ENCODE assay signal across 20 cellular contexts in genomic region chr6:108200631-108201030, GRCh38. TPM values are rescaled to one million over a fixed set of nuclear protein-coding genes. Genes with fewer than 3 reads are reported as not detected.
DNase-seq lines count a peak whose midpoint lies in the region; ATAC-seq, FAIRE-seq and TF ChIP-seq lines count a peak whose summit lies in the region.
"Had no signal": no experiment of that assay in that cellular context is flagged by ENCODE, and none has a peak within 500 bp of the region (broad histone marks: within the 10 kb centered on the region; RNA-seq: fewer than 3 reads in every experiment).

No MANE protein-coding gene starts in this region.

- no peak for TF ChIP-seq POLR2A in HepG2 (IDR thresholded peaks at IDR 0.05; ENCODE audit: insufficient read depth in 1 of 2, low read depth in 2 of 2, low read length in 2 of 2)

- peaks cover 49% of the 10 kb centered on the region for H3K4me1 ChIP-seq in HepG2 (ENCODE audit: insufficient read depth, low read length)
- H3K4me1 ChIP-seq in SK-N-SH (ENCODE audit: control insufficient read depth in 1 of 2, insufficient read depth in 2 of 2, low read depth in 1 of 2, low read length in 1 of 2) = no peaks in the 10 kb centered on the region

- H3K9me3 Mint-ChIP-seq in Calu3 (ENCODE audit: low read depth, unreplicated experiment) = no peaks in the 10 kb centered on the region

- no peak overlapping the region for H3K4me3 Mint-ChIP-seq in Calu3 (ENCODE audit: low read depth, unreplicated experiment)
- H3K4me3 Mint-ChIP-seq: activated CD8-positive, alpha-beta T cell treated with anti-CD3 and anti-CD28 coated beads, Interleukin-2, amount 10 ng/mL, durations not matched to agents 7 days and 5 days had no signal

- 6% methylated on average over 7 of the region's 7 CpGs for WGBS in HepG2 (ENCODE audit: low lambda C conversion rate)
- 93% methylated on average over 7 of the region's 7 CpGs for WGBS in SK-N-SH (ENCODE audit: low lambda C conversion rate)

- H3K9me3 ChIP-seq in HepG2 (ENCODE audit: low read length) (no peaks in the 10 kb centered on the region), SK-N-SH (no peaks in the 10 kb centered on the region)
- H3K9me3 ChIP-seq: BLaER1 had no signal

- H3K36me3 Mint-ChIP-seq in Calu3 (ENCODE audit: insufficient read depth, unreplicated experiment) = peaks cover 11% of the 10 kb centered on the region

- no peak for TF ChIP-seq EP300 in HepG2 (IDR thresholded peaks at IDR 0.05; ENCODE audit: low read depth in 2 of 2, low read length in 2 of 2)
- no peak for TF ChIP-seq EP300 in HepG2 (CRISPR knock-in tag; IDR thresholded peaks at IDR 0.05; ENCODE audit: borderline replicate concordance)
- TF ChIP-seq EP300 in SK-N-SH (IDR thresholded peaks at IDR 0.05; ENCODE audit: borderline replicate concordance in 1 of 2, low read depth in 1 of 2, low read length in 1 of 2) = no peak

- TF ChIP-seq RAD21 in HepG2 (CRISPR knock-in tag; IDR thresholded peaks at IDR 0.05) = no peak
- TF ChIP-seq RAD21 in SK-N-SH (IDR thresholded peaks at IDR 0.05; ENCODE audit: low read length) = no peak

- FAIRE-seq in HepG2 (lab: Jason Lieb, UNC) = peak; percentile 82
- FAIRE-seq: endometrium, G401.6, GM19239, K562 had no signal

- peaks cover 0 to 1% of the 10 kb centered on the region in 2 experiments; a peak in 1 of 5 replicates for H3K27me3 ChIP-seq in HepG2 (ENCODE audit: control insufficient read depth in 1 of 2, insufficient read depth in 2 of 2, low read length in 2 of 2)
- H3K27me3 ChIP-seq in SK-N-SH (ENCODE audit: insufficient read depth) = no peaks in the 10 kb centered on the region
- H3K27me3 ChIP-seq: BLaER1 had no signal

- H3K9me2 ChIP-seq in SK-N-SH = no peaks in the 10 kb centered on the region

- H3K27ac Mint-ChIP-seq in Calu3 (ENCODE audit: unreplicated experiment) = peak overlapping the region; percentile 20
- H3K27ac Mint-ChIP-seq: activated CD8-positive, alpha-beta T cell treated with anti-CD3 and anti-CD28 coated beads, Interleukin-2, amount 10 ng/mL, durations not matched to agents 7 days and 5 days had no signal

- H3K4me3 ChIP-seq in choroid plexus epithelial cell (ENCODE audit: low read depth, low read length) = no peak overlapping the region
- peak overlapping the region; percentile 15 to 57 (median 26); a peak in 3 of 6 replicates for H3K4me3 ChIP-seq in HepG2 (replicated peaks in 1 of 3; ENCODE audit: insufficient read depth in 1 of 3, low read depth in 2 of 3, low read length in 3 of 3)
- no peak overlapping the region for H3K4me3 ChIP-seq in SK-N-SH (ENCODE audit: low read depth in 2 of 2, low read length in 1 of 2)
- H3K4me3 ChIP-seq: BLaER1, K562, lung had no signal

- H3K4me2 ChIP-seq in HepG2 (ENCODE audit: low read depth, low read length) (peak overlapping the region; percentile 65), SK-N-SH (no peak overlapping the region)
- H3K4me2 ChIP-seq: BLaER1 had no signal

- H3K79me2 ChIP-seq in HepG2 (ENCODE audit: insufficient read depth, low read length) (no peaks in the 10 kb centered on the region), SK-N-SH (ENCODE audit: insufficient read depth) (no peaks in the 10 kb centered on the region)

- in situ Hi-C loops in HepG2 (cut with HindIII; ENCODE audit: extremely low pct_ligation_motif_present, low pct_unique_long_range_greater_than_20kb) = no loop called here

- no peaks in the 10 kb centered on the region for H3K27me3 Mint-ChIP-seq in Calu3 (ENCODE audit: unreplicated experiment)

- H3K9ac ChIP-seq in HepG2 (ENCODE audit: insufficient read depth, low read depth, low read length) (no peak overlapping the region), SK-N-SH (no peak overlapping the region)
- H3K9ac ChIP-seq: BLaER1 had no signal

- H3K36me3 ChIP-seq in HepG2 (replicated peaks in 1 of 2; ENCODE audit: control insufficient read depth in 1 of 2, insufficient read depth in 2 of 2, low read length in 2 of 2) (no peaks in the 10 kb centered on the region), SK-N-SH (replicated peaks in 1 of 2; ENCODE audit: control insufficient read depth in 1 of 2, insufficient read depth in 2 of 2, low read length in 1 of 2) (no peaks in the 10 kb centered on the region)
- H3K36me3 ChIP-seq: BLaER1 had no signal

- CTCF ChIA-PET in Calu3 (lab: Charles Lee) = interaction anchor here (0.6 to 1.3 kb wide), 2 partner anchors 12 to 231 kb away, joined by 3 read pairs; no protein-coding TSS in a partner anchor
- CTCF ChIA-PET in HepG2 (lab: Yijun Ruan, JAX; ENCODE audit: low intra/inter-chr PET ratio, low total read pairs) = no interaction called here
- CTCF ChIA-PET in SK-N-SH (lab: Yijun Ruan, JAX) = no interaction called here

- DNase-seq in Calu3 (peak; percentile 66), NCI-H226 (peak; percentile 45), choroid plexus epithelial cell (ENCODE audit: low read depth) (peak; percentile 20), HepG2 (ENCODE audit: low spot score) (peak; percentile 72), NCI-H524 treated with DMSO at 0.1 percent for 48 hours (lab: John Stamatoyannopoulos, UW) (no peak), SK-N-SH (no peak), T-helper 1 cell (no peak)
- DNase-seq: activated CD8-positive, alpha-beta T cell treated with anti-CD3 and anti-CD28 coated beads, Interleukin-2, amount 10 ng/mL, durations not matched to agents 7 days and 5 days; activated effector memory CD4-positive, alpha-beta T cell treated with anti-CD3 and anti-CD28 coated beads, Interleukin-2, amount 50 U/mL, for 16 hours; NCI-H146; NCI-H774; stimulated activated naive CD4-positive, alpha-beta T cell had no signal

- intact Hi-C loops in Calu3 (cut with micrococcal nuclease; ENCODE audit: unreplicated experiment) (no loop called here), HepG2 (cut with micrococcal nuclease; ENCODE audit: unreplicated experiment) (no loop called here)

- TF ChIP-seq CTCF in Calu3 (IDR thresholded peaks at IDR 0.05; ENCODE audit: unreplicated experiment) (no peak), choroid plexus epithelial cell (conservative IDR thresholded peaks at IDR 0.05; ENCODE audit: low read depth, low read length) (no peak), HepG2 (CRISPR knock-in tag; IDR thresholded peaks at IDR 0.05) (peak; percentile 7; the same call in 1 of the 2 replicates), SK-N-SH (IDR thresholded peaks at IDR 0.05) (no peak)

- no peaks in the 10 kb centered on the region for H3F3A ChIP-seq in SK-N-SH (replicated peaks; ENCODE audit: insufficient read depth)

- no peaks in the 10 kb centered on the region for H4K20me1 ChIP-seq in HepG2 (ENCODE audit: insufficient read depth, low read length)
- H4K20me1 ChIP-seq in SK-N-SH (ENCODE audit: insufficient read depth) = no peaks in the 10 kb centered on the region
- H4K20me1 ChIP-seq: BLaER1 had no signal

- ATAC-seq in HepG2 (peak; percentile 90), GM18870 (IDR thresholded peaks at IDR 0.05; ENCODE audit: unreplicated experiment) (no peak)
- ATAC-seq: activated CD8-positive, alpha-beta T cell treated with anti-CD3 and anti-CD28 coated beads, Interleukin-2, amount 10 ng/mL, durations not matched to agents 7 days and 5 days; K562 had no signal

- H2AFZ ChIP-seq in HepG2 (ENCODE audit: low read length) (no peak overlapping the region), SK-N-SH (ENCODE audit: low read depth) (no peak overlapping the region)

- H3K4me1 Mint-ChIP-seq in Calu3 (ENCODE audit: low read depth, unreplicated experiment) = peaks cover 18% of the 10 kb centered on the region

- BruUV-seq in Calu3 (replicated peaks; lab: Mats Ljungman, UMichigan) (no TSS peak), HepG2 (replicated peaks; lab: Mats Ljungman, UMichigan) (no TSS peak)

- H3K27ac ChIP-seq in HepG2 (ENCODE audit: extremely low read length, insufficient read depth, low read length) = peak overlapping the region; percentile 34
- H3K27ac ChIP-seq in SK-N-SH (ENCODE audit: low read depth in 2 of 2, low read length in 1 of 2) = no peak overlapping the region
- H3K27ac ChIP-seq: BLaER1 had no signal

- POLR2A ChIA-PET in HepG2 (lab: Yijun Ruan, JAX) (interaction anchor here (0.8 to 1.8 kb wide), 2 partner anchors 32 to 61 kb away, joined by 3 to 12 read pairs; partner anchors contain the start of gene SNX3), SK-N-SH (lab: Yijun Ruan, JAX) (no interaction called here)

TF ChIP-seq in HepG2, 621 proteins besides CTCF, POLR2A, EP300 and RAD21 (continues in another document):
- TF ChIP-seq ZNF30 (CRISPR knock-in tag; IDR thresholded peaks at IDR 0.05) (no peak), ZNF331 (CRISPR knock-in tag; IDR thresholded peaks at IDR 0.05) (no peak), ZNF333 (CRISPR knock-in tag; IDR thresholded peaks at IDR 0.05; ENCODE audit: borderline replicate concordance) (no peak)

TF ChIP-seq in SK-N-SH, 30 proteins besides CTCF, POLR2A, EP300 and RAD21 (continues in another document):
- TF ChIP-seq MAX (IDR thresholded peaks at IDR 0.05; ENCODE audit: low read depth) = no peak

RNA-seq across cellular contexts. Expression of gene NR2E1, which starts 34.8 kb away (rescaled TPM):
- total RNA-seq in Calu3 (2022) (not detected in 2 replicates), HepG2 (2016; rRNA removed; fragmentation: Illumina TruSeq; extraction: Trizol) (not detected in 2 replicates)
- not detected in 2 replicates for total RNA-seq in HepG2 (2016; cell fraction: cytosol; rRNA removed; fragmentation: Illumina TruSeq; extraction: Trizol; ENCODE audit: low read depth)
- total RNA-seq in HepG2 (2016; cell fraction: insoluble cytoplasmic fraction; rRNA removed; fragmentation: Illumina TruSeq; extraction: Trizol) = not detected in 2 replicates
- not detected in 2 replicates for total RNA-seq in HepG2 (2016; cell fraction: membrane; rRNA removed; fragmentation: Illumina TruSeq; extraction: Trizol)
- not detected in 2 replicates for total RNA-seq in HepG2 (2016; cell fraction: nucleus; rRNA removed; fragmentation: Illumina TruSeq; extraction: Trizol)
- polyA plus RNA-seq in HepG2 (2011; rRNA removed) (not detected in 2 replicates), SK-N-SH (2012; rRNA removed) (not detected in 2 replicates)
- not detected in 2 replicates for polyA plus RNA-seq in HepG2 (2011; cell fraction: cytosol; rRNA removed)
- not detected in 2 replicates for polyA plus RNA-seq in HepG2 (2011; cell fraction: nucleus; rRNA removed)
- not detected in 2 replicates for polyA plus RNA-seq in HepG2 (2012)
- polyA plus RNA-seq in HepG2 (2016; cell fraction: cytosol; fragmentation: Illumina TruSeq; extraction: Trizol; ENCODE audit: low read depth) = not detected in 2 replicates
- polyA plus RNA-seq in HepG2 (2016; cell fraction: insoluble cytoplasmic fraction; fragmentation: Illumina TruSeq; extraction: Trizol; ENCODE audit: low read depth) = not detected in 2 replicates
- polyA plus RNA-seq in HepG2 (2016; cell fraction: membrane; fragmentation: Illumina TruSeq; extraction: Trizol; ENCODE audit: low read depth) = not detected in 2 replicates
- polyA plus RNA-seq in HepG2 (2016; cell fraction: nucleus; fragmentation: Illumina TruSeq; extraction: Trizol; ENCODE audit: insufficient read depth, low read depth) = not detected in 2 replicates
- not detected in 2 replicates for polyA minus RNA-seq in HepG2 (2011; rRNA and poly(A)+ RNA removed; ENCODE audit: low replicate concordance)
- polyA minus RNA-seq in HepG2 (2011; cell fraction: cytosol; rRNA and poly(A)+ RNA removed) = not detected in 2 replicates
- not detected in 2 replicates for polyA minus RNA-seq in HepG2 (2011; cell fraction: nucleus; rRNA and poly(A)+ RNA removed)
- polyA plus RNA-seq in SK-N-SH (2012; cell fraction: cytosol; rRNA removed) = not detected in 2 replicates
- not detected in 2 replicates for polyA plus RNA-seq in SK-N-SH (2012; cell fraction: nucleus; rRNA removed)
- total RNA-seq: activated CD8-positive, alpha-beta T cell treated with anti-CD3 and anti-CD28 coated beads, Interleukin-2, amount 10 ng/mL, durations not matched to agents 7 days and 5 days; K562; lung; urinary bladder had no signal
- polyA plus RNA-seq: K562, urinary bladder had no signal

Comparison
In these comparisons a context has a peak if more than half of its experiments do, and no peak if none do; other contexts are left out.
1. DNase-seq: peak in Calu3 (single experiment), NCI-H226 (single experiment), choroid plexus epithelial cell (single experiment) and HepG2 (single experiment); none in NCI-H524 treated with DMSO at 0.1 percent for 48 hours (single experiment), SK-N-SH (single experiment) and T-helper 1 cell (0 of 5).
2. H3K4me3 ChIP-seq: peak in HepG2 (3 of 3); none in choroid plexus epithelial cell (single experiment) and SK-N-SH (0 of 2).